ENCODE assay signal across 24 cellular contexts in genomic region chr1:207202480-207202879, GRCh38.
"Had no signal": no experiment of that assay in that cellular context is flagged by ENCODE, and none has a peak within 500 bp of the region (broad histone marks: within the 10 kb centered on the region; RNA-seq: fewer than 3 reads in every experiment).

No MANE protein-coding gene starts in this region.

- H3K9me3 ChIP-seq: colonic mucosa, right lobe of liver, testis had no signal

- H3K27me3 ChIP-seq: colonic mucosa, gastroesophageal sphincter, heart left ventricle, hepatocyte, left lung, neural progenitor cell, right lobe of liver, testis, tibial artery had no signal

- ATAC-seq: esophagus mucosa; foreskin keratinocyte; gastroesophageal sphincter; heart left ventricle; left cardiac atrium; left lung; naive thymus-derived CD4-positive, alpha-beta T cell; right lobe of liver; stimulated activated effector memory CD8-positive, alpha-beta T cell treated with anti-CD3 and anti-CD28 coated beads, Interleukin-12 subunit alpha, Interleukin-12 subunit beta, amount 100 ng/mL, for 72 hours had no signal

- H3K36me3 ChIP-seq: colonic mucosa, gastroesophageal sphincter, heart left ventricle, left lung, neural progenitor cell, right lobe of liver, tibial artery had no signal

- H3K27ac ChIP-seq: colonic mucosa, epithelial cell of prostate, foreskin keratinocyte, gastroesophageal sphincter, hepatocyte, left lung, neural progenitor cell, parathyroid adenoma, right lobe of liver, testis, tibial artery had no signal

- H3K4me3 ChIP-seq: colonic mucosa, gastroesophageal sphincter, heart left ventricle, hepatocyte, left lung, neural progenitor cell, right lobe of liver, smooth muscle cell, testis, tibial artery had no signal

- DNase-seq: colonic mucosa; effector CD8-positive, alpha-beta T cell; endodermal cell; foreskin keratinocyte; heart left ventricle; left cardiac atrium; left lung; mesenchymal stem cell; naive thymus-derived CD4-positive, alpha-beta T cell; right lobe of liver; stimulated activated CD4-positive, alpha-beta T cell treated with anti-CD3 and anti-CD28 coated beads, Interleukin-2, amount 100 ng/mL, for 24 hours; stimulated activated CD4-positive, alpha-beta T cell treated with anti-CD3 and anti-CD28 coated beads, Interleukin-4, amount 100 ng/mL, for 24 hours; stimulated activated naive CD4-positive, alpha-beta T cell treated with Interleukin-2 at 50 U/mL for 16 hours; substantia nigra; testis; tibial artery had no signal
